Comparison of ENCODE assay signal across 1 cellular context in the genomic region with DNA sequence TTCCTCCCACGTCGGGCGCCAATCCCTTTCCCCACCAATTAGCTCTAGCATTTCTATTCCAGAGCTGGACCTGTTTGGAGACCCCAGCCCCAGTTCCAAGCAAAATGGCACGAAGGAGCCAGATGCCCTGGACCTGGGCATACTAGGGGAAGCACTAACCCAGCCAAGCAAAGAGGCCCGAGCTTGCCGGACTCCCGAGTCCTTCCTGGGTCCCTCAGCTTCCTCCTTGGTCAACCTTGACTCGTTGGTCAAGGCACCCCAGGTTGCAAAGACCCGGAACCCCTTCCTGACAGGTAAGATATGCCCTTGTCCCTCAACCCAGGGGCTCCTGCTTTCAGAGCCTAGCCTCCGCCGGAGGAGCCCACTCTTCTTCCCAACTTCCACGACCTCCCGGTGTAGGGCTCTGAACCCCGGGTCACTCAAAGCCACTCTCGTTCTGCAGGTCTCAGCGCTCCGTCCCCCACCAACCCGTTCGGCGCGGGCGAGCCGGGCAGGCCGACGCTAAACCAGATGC.
A peak's percentile ranks its signal among the peaks of the same experiment; 100 is the strongest.
TF ChIP-seq lines count a peak whose summit lies in the region.

No MANE protein-coding gene starts in this region.

TF ChIP-seq in HepG2, 621 proteins besides CTCF, POLR2A, EP300 and RAD21:
- TF ChIP-seq ZNF577 (CRISPR knock-in tag; IDR thresholded peaks at IDR 0.05; ENCODE audit: borderline replicate concordance, low read depth) (no peak), SNAPC2 (CRISPR knock-in tag; IDR thresholded peaks at IDR 0.05) (0 out of 2 replicates have a peak, but pooled peaks have one; percentile 22), ZNF468 (CRISPR knock-in tag; IDR thresholded peaks at IDR 0.05) (peak; percentile 87; the same call in 1 of the 2 replicates), GZF1 (CRISPR knock-in tag; IDR thresholded peaks at IDR 0.05) (peak; percentile 75; the same call in 1 of the 2 replicates), IRX3 (CRISPR knock-in tag; IDR thresholded peaks at IDR 0.05; ENCODE audit: borderline replicate concordance, low read depth) (peak; percentile 60; the same call in 1 of the 2 replicates), AGO1 (IDR thresholded peaks at IDR 0.05; ENCODE audit: low read depth, low read length, poor library complexity, severe bottlenecking) (peak; percentile 14), ZNF331 (CRISPR knock-in tag; IDR thresholded peaks at IDR 0.05) (no peak), ZNF775 (CRISPR knock-in tag; IDR thresholded peaks at IDR 0.05; ENCODE audit: borderline replicate concordance) (no peak), NR2F6 (IDR thresholded peaks at IDR 0.05) (0 out of 2 replicates have a peak, but pooled peaks have one; percentile 3), NR2F6 (CRISPR knock-in tag; IDR thresholded peaks at IDR 0.05) (no peak), HDAC1 (CRISPR knock-in tag; IDR thresholded peaks at IDR 0.05) (peak; percentile 24; the same call in 1 of the 2 replicates), ZNF781 (CRISPR knock-in tag; IDR thresholded peaks at IDR 0.05; ENCODE audit: borderline replicate concordance, not compliant biosample characterization) (peak; percentile 37), ZNF441 (CRISPR knock-in tag; IDR thresholded peaks at IDR 0.05; ENCODE audit: borderline replicate concordance) (no peak), ZMYM4 (CRISPR knock-in tag; IDR thresholded peaks at IDR 0.05) (no peak), TERF1 (CRISPR knock-in tag; IDR thresholded peaks at IDR 0.05) (no peak), ZNF350 (CRISPR knock-in tag; IDR thresholded peaks at IDR 0.05; ENCODE audit: borderline replicate concordance, low read depth) (peak; percentile 18; the same call in 1 of the 2 replicates), HNF1B (CRISPR knock-in tag; IDR thresholded peaks at IDR 0.05) (peak; percentile 12; the same call in 1 of the 2 replicates), ZNF251 (CRISPR knock-in tag; IDR thresholded peaks at IDR 0.05) (no peak), ZNF138 (CRISPR knock-in tag; IDR thresholded peaks at IDR 0.05; ENCODE audit: low read depth) (no peak), ZFP82 (CRISPR knock-in tag; IDR thresholded peaks at IDR 0.05; ENCODE audit: borderline replicate concordance) (0 out of 2 replicates have a peak, but pooled peaks have one; percentile 58), SIN3B (IDR thresholded peaks at IDR 0.05; ENCODE audit: low read length) (0 out of 2 replicates have a peak, but pooled peaks have one; percentile 22), PITX1 (CRISPR knock-in tag; IDR thresholded peaks at IDR 0.05) (no peak), ZNF589 (CRISPR knock-in tag; conservative IDR thresholded peaks at IDR 0.05) (0 out of 2 replicates have a peak, but pooled peaks have one; percentile 8), ZC3H4 (CRISPR knock-in tag; IDR thresholded peaks at IDR 0.05; ENCODE audit: borderline replicate concordance) (0 out of 2 replicates have a peak, but pooled peaks have one; percentile 28), NCOR1 (IDR thresholded peaks at IDR 0.05; ENCODE audit: borderline replicate concordance, low read length) (peak; percentile 1; the same call in 1 of the 2 replicates), AGO2 (optimal IDR thresholded peaks at IDR 0.05; ENCODE audit: low read depth, low read length) (peak; percentile 65), HNRNPL (IDR thresholded peaks at IDR 0.05; ENCODE audit: low read depth, low read length) (0 out of 2 replicates have a peak, but pooled peaks have one; percentile 46)
- TF ChIP-seq, protein P1, sequence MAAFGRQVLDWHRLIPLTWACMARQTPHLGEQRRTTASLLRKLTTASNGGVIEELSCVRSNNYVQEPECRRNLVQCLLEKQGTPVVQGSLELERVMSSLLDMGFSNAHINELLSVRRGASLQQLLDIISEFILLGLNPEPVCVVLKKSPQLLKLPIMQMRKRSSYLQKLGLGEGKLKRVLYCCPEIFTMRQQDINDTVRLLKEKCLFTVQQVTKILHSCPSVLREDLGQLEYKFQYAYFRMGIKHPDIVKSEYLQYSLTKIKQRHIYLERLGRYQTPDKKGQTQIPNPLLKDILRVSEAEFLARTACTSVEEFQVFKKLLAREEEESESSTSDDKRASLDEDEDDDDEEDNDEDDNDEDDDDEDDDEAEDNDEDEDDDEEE (CRISPR knock-in tag; IDR thresholded peaks at IDR 0.05): 0 out of 2 replicates have a peak, but pooled peaks have one; percentile 3
- TF ChIP-seq, protein P2, sequence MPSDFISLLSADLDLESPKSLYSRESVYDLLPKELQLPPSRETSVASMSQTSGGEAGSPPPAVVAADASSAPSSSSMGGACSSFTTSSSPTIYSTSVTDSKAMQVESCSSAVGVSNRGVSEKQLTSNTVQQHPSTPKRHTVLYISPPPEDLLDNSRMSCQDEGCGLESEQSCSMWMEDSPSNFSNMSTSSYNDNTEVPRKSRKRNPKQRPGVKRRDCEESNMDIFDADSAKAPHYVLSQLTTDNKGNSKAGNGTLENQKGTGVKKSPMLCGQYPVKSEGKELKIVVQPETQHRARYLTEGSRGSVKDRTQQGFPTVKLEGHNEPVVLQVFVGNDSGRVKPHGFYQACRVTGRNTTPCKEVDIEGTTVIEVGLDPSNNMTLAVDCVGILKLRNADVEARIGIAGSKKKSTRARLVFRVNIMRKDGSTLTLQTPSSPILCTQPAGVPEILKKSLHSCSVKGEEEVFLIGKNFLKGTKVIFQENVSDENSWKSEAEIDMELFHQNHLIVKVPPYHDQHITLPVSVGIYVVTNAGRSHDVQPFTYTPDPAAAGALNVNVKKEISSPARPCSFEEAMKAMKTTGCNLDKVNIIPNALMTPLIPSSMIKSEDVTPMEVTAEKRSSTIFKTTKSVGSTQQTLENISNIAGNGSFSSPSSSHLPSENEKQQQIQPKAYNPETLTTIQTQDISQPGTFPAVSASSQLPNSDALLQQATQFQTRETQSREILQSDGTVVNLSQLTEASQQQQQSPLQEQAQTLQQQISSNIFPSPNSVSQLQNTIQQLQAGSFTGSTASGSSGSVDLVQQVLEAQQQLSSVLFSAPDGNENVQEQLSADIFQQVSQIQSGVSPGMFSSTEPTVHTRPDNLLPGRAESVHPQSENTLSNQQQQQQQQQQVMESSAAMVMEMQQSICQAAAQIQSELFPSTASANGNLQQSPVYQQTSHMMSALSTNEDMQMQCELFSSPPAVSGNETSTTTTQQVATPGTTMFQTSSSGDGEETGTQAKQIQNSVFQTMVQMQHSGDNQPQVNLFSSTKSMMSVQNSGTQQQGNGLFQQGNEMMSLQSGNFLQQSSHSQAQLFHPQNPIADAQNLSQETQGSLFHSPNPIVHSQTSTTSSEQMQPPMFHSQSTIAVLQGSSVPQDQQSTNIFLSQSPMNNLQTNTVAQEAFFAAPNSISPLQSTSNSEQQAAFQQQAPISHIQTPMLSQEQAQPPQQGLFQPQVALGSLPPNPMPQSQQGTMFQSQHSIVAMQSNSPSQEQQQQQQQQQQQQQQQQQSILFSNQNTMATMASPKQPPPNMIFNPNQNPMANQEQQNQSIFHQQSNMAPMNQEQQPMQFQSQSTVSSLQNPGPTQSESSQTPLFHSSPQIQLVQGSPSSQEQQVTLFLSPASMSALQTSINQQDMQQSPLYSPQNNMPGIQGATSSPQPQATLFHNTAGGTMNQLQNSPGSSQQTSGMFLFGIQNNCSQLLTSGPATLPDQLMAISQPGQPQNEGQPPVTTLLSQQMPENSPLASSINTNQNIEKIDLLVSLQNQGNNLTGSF (CRISPR knock-in tag; IDR thresholded peaks at IDR 0.05): no peak
- TF ChIP-seq, protein P3, sequence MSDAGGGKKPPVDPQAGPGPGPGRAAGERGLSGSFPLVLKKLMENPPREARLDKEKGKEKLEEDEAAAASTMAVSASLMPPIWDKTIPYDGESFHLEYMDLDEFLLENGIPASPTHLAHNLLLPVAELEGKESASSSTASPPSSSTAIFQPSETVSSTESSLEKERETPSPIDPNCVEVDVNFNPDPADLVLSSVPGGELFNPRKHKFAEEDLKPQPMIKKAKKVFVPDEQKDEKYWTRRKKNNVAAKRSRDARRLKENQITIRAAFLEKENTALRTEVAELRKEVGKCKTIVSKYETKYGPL (CRISPR knock-in tag; IDR thresholded peaks at IDR 0.05): 0 out of 2 replicates have a peak, but pooled peaks have one; percentile 50
- TF ChIP-seq, protein P4, sequence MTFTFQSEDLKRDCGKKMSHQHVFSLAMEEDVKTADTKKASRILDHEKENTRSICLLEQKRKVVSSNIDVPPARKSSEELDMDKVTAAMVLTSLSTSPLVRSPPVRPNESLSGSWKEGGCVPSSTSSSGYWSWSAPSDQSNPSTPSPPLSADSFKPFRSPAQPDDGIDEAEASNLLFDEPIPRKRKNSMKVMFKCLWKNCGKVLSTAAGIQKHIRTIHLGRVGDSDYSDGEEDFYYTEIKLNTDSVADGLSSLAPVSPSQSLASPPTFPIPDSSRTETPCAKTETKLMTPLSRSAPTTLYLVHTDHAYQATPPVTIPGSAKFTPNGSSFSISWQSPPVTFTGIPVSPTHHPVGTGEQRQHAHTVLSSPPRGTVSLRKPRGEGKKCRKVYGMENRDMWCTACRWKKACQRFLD (CRISPR knock-in tag; IDR thresholded peaks at IDR 0.05; ENCODE audit: borderline replicate concordance): no peak
- TF ChIP-seq, protein P5, sequence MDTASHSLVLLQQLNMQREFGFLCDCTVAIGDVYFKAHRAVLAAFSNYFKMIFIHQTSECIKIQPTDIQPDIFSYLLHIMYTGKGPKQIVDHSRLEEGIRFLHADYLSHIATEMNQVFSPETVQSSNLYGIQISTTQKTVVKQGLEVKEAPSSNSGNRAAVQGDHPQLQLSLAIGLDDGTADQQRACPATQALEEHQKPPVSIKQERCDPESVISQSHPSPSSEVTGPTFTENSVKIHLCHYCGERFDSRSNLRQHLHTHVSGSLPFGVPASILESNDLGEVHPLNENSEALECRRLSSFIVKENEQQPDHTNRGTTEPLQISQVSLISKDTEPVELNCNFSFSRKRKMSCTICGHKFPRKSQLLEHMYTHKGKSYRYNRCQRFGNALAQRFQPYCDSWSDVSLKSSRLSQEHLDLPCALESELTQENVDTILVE (CRISPR knock-in tag; IDR thresholded peaks at IDR 0.05): no peak
- TF ChIP-seq, protein P6, sequence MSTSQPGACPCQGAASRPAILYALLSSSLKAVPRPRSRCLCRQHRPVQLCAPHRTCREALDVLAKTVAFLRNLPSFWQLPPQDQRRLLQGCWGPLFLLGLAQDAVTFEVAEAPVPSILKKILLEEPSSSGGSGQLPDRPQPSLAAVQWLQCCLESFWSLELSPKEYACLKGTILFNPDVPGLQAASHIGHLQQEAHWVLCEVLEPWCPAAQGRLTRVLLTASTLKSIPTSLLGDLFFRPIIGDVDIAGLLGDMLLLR (CRISPR knock-in tag; IDR thresholded peaks at IDR 0.05): 0 out of 2 replicates have a peak, but pooled peaks have one; percentile 0
